ENCODE assay signal across 21 cellular contexts in the genomic region with DNA sequence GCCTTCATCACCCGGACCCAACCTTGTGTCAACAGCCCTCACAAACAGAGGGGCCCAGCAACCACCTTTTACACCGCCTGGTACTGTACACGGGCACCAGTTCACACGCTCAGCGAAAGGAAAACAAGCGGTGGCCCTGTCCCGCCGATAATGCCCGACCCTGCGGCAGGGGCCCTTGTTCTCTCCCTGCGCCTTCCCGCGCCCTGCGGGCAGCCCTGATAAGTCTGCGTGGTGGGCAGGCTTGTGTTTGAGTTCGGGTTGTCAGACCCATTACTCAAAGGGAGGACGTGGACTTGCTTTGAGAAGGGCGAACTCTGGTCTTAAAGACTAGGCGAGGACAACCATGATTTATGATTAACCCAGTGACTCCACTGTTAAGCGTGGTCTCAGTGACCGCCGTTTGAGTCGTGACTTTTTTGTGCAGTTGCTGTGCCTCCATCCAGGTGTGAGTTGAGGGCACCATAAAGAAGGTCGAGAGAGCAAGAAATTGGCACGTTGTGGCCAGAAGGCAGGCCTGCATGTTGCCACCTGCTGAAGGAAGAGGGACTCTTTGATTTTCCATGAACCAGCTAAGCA.
DNase-seq lines count a peak whose midpoint lies in the region; ATAC-seq, FAIRE-seq and TF ChIP-seq lines count a peak whose summit lies in the region.
"Had no signal": no experiment of that assay in that cellular context is flagged by ENCODE, and none has a peak within 500 bp of the region (broad histone marks: within the 10 kb centered on the region; RNA-seq: fewer than 3 reads in every experiment).

No MANE protein-coding gene starts in this region.

- peaks cover 9% of the 10 kb centered on the region for H3K36me3 Mint-ChIP-seq in Caco-2 (ENCODE audit: insufficient read depth, unreplicated experiment)
- H3K36me3 Mint-ChIP-seq: CD8-positive, alpha-beta T cell had no signal

- H3K4me1 ChIP-seq in Caco-2: peaks cover 61% of the 10 kb centered on the region
- peaks cover 6% of the 10 kb centered on the region for H3K4me1 ChIP-seq in colonic mucosa
- peaks cover 17% of the 10 kb centered on the region for H3K4me1 ChIP-seq in mucosa of descending colon (ENCODE audit: low read depth)
- H3K4me1 ChIP-seq in small intestine (ENCODE audit: control insufficient read depth in 2 of 2, insufficient read depth in 1 of 2, low read depth in 1 of 2, low read length in 1 of 2): peaks cover 1 to 9% of the 10 kb centered on the region in 2 donors

- DNase-seq in Caco-2 (peak; percentile 85 to 94), colonic mucosa (peak; percentile 34), mucosa of descending colon (peak in 2 of 3 donors; percentile 38 to 53), small intestine (peak; percentile 79), H54 (ENCODE audit: insufficient read length, low spot score) (no peak), RKO (ENCODE audit: low spot score) (no peak)
- DNase-seq: AML-193; C1 segment of cervical spinal cord; CD8-positive, alpha-beta T cell; DMS53; GDM1; Kasumi-1; NCI-H1694; NCI-H2081; NCI-H2171 treated with DMSO at 0.1 percent for 48 hours; NCI-H526; OCI-M1; Right ventricle myocardium superior had no signal

- H3K9me3 ChIP-seq in Caco-2 (no peaks in the 10 kb centered on the region), colonic mucosa (no peaks in the 10 kb centered on the region), mucosa of descending colon (no peaks in the 10 kb centered on the region), small intestine (ENCODE audit: control insufficient read depth, low read depth) (no peaks in the 10 kb centered on the region)

- H3K27me3 ChIP-seq in Caco-2 (replicated peaks; ENCODE audit: control insufficient read depth, insufficient read depth, low read length) (no peaks in the 10 kb centered on the region), colonic mucosa (no peaks in the 10 kb centered on the region), small intestine (ENCODE audit: control insufficient read depth in 2 of 2, insufficient read depth in 2 of 2, low read length in 2 of 2) (no peaks in the 10 kb centered on the region)

- no peaks in the 10 kb centered on the region for H3K27me3 Mint-ChIP-seq in Caco-2 (ENCODE audit: insufficient read depth, unreplicated experiment)

- WGBS in small intestine, 3 donors: 23 to 73% (median 31%) methylated on average over 25 of the region's 25 CpGs

- H3K36me3 ChIP-seq in Caco-2 (ENCODE audit: control insufficient read depth, insufficient read depth, low read length) (no peaks in the 10 kb centered on the region), colonic mucosa (no peaks in the 10 kb centered on the region), mucosa of descending colon (ENCODE audit: low read depth) (no peaks in the 10 kb centered on the region), small intestine (ENCODE audit: control insufficient read depth in 2 of 2, insufficient read depth in 2 of 2, low read length in 2 of 2) (no peaks in the 10 kb centered on the region)

- H3K4me3 ChIP-seq in Caco-2 (ENCODE audit: low read depth, low read length) (no peak overlapping the region), colonic mucosa (no peak overlapping the region), mucosa of descending colon (no peak overlapping the region), small intestine (ENCODE audit: low read depth in 1 of 2, low read length in 2 of 2) (peak overlapping the region in 1 of 2 donors; percentile 30)

- POLR2A ChIA-PET in Caco-2 (lab: Charles Lee): interaction anchor here (0.7 to 0.9 kb wide), 2 partner anchors 43 kb away, joined by 4 read pairs; no protein-coding TSS in a partner anchor

- peak overlapping the region; percentile 14 for H3K27ac ChIP-seq in colonic mucosa
- H3K27ac ChIP-seq in small intestine (ENCODE audit: low read depth in 1 of 2, low read length in 1 of 2): peak overlapping the region; percentile 66 to 93

- H3K4me1 Mint-ChIP-seq in Caco-2 (ENCODE audit: low read depth, unreplicated experiment): peaks cover 59% of the 10 kb centered on the region

- no peak overlapping the region for H3K9ac ChIP-seq in colonic mucosa (ENCODE audit: low read depth in 2 of 2, low read length in 2 of 2)

- H3K27ac Mint-ChIP-seq in Caco-2 (ENCODE audit: unreplicated experiment): peak overlapping the region; percentile 99
- H3K27ac Mint-ChIP-seq: CD8-positive, alpha-beta T cell had no signal

- no peak for TF ChIP-seq CTCF in Caco-2 (IDR thresholded peaks at IDR 0.05; ENCODE audit: insufficient read depth in 1 of 2, low read depth in 1 of 2, low read length in 1 of 2, severe bottlenecking in 1 of 2, unreplicated experiment in 1 of 2)
- TF ChIP-seq CTCF in colonic mucosa (IDR thresholded peaks at IDR 0.05): no peak
- no peak for TF ChIP-seq CTCF in mucosa of descending colon (IDR thresholded peaks at IDR 0.05)

- intact Hi-C loops in Caco-2 (cut with micrococcal nuclease; ENCODE audit: unreplicated experiment) (loop anchor here (1.0 kb wide), 2 partner anchors 18 to 167 kb away; a partner anchor contains a TSS), colonic mucosa (cut with DNase I) (no loop called here), mucosa of descending colon (cut with DNase I, micrococcal nuclease) (no loop called here)

- ATAC-seq in mucosa of descending colon (peak; percentile 35), HG02938 (IDR thresholded peaks at IDR 0.05; ENCODE audit: unreplicated experiment) (no peak)
- ATAC-seq: CD8-positive, alpha-beta T cell had no signal

- TSS peak; percentile 61 for BruUV-seq in Caco-2 (replicated peaks; lab: Mats Ljungman, UMichigan)

- H3K9me3 Mint-ChIP-seq in Caco-2 (ENCODE audit: unreplicated experiment): no peaks in the 10 kb centered on the region
- H3K9me3 Mint-ChIP-seq: CD8-positive, alpha-beta T cell had no signal

- peak overlapping the region; percentile 76 for H3K4me3 Mint-ChIP-seq in Caco-2 (ENCODE audit: unreplicated experiment)
- H3K4me3 Mint-ChIP-seq: CD8-positive, alpha-beta T cell had no signal

- no peak for TF ChIP-seq POLR2A in H54 (IDR thresholded peaks at IDR 0.05; ENCODE audit: low read depth, low read length)

- FAIRE-seq in small intestine (lab: Jason Lieb, UNC): no peak
- no peak for FAIRE-seq in H54 (lab: Jason Lieb, UNC)
- FAIRE-seq: GM19239, H1 had no signal

- CTCF ChIA-PET in Caco-2 (lab: Charles Lee): interaction anchor here (0.6 kb wide), 1 partner anchor 17 kb away, joined by 3 read pairs; no protein-coding TSS in a partner anchor

Comparison
In these comparisons a context has a peak if more than half of its experiments do, and no peak if none do; other contexts are left out.
1. DNase-seq: peak in Caco-2 (2 of 2), colonic mucosa (single experiment), mucosa of descending colon (2 of 3) and small intestine (single experiment); none in H54 (single experiment) and RKO (single experiment).